31 cellular contexts compared by ENCODE assay signal in genomic region chr4:134665429-134665828, GRCh38.
DNase-seq lines count a peak whose midpoint lies in the region; ATAC-seq and TF ChIP-seq lines count a peak whose summit lies in the region.
"Had no signal": no experiment of that assay in that cellular context is flagged by ENCODE, and none has a peak within 500 bp of the region (broad histone marks: within the 10 kb centered on the region; RNA-seq: fewer than 3 reads in every experiment).

No MANE protein-coding gene starts in this region.

- H4K91ac ChIP-seq in neuronal stem cell (ENCODE audit: low read depth, low read length, poor library complexity), result no peak overlapping the region

- no peak overlapping the region for H3K23ac ChIP-seq in neuronal stem cell (ENCODE audit: low read depth, low read length, poor library complexity)

- peak overlapping the region; percentile 90 for H3K14ac ChIP-seq in neuronal stem cell (ENCODE audit: low read length)

- peaks cover 2% of the 10 kb centered on the region for H3K79me1 ChIP-seq in neuronal stem cell (ENCODE audit: low read depth, low read length)

- H3K4me3 ChIP-seq in neuronal stem cell (ENCODE audit: low read length in 2 of 2) (no peak overlapping the region), spleen (no peak overlapping the region), psoas muscle (no peak overlapping the region), Karpas-422 (ENCODE audit: low read length) (no peak overlapping the region)
- H3K4me3 ChIP-seq: A549; BLaER1; BLaER1 treated with 17β-estradiol and CSF1 and Interleukin-3, amounts not matched to agents 10 nM and 100 nM had no signal

- no peak overlapping the region for H2BK5ac ChIP-seq in neuronal stem cell (ENCODE audit: low read length)

- H4K8ac ChIP-seq in neuronal stem cell (ENCODE audit: low read depth, low read length), result no peak overlapping the region

- no peak overlapping the region for H3K4ac ChIP-seq in neuronal stem cell (ENCODE audit: low read length)

- no CpG with 5 or more reads among the region's 2 CpGs for WGBS in neuronal stem cell (ENCODE audit: extremely low coverage in 2 of 2, insufficient read length in 2 of 2, insufficient replicate concordance in 1 of 2), 2 donors
- WGBS in spleen, 5 donors, result 67 to 83% (median 76%) methylated on average over 2 of the region's 2 CpGs
- WGBS in psoas muscle, 3 donors, result 37 to 52% (median 44%) methylated on average over 2 of the region's 2 CpGs

- H3K4me2 ChIP-seq in neuronal stem cell (ENCODE audit: insufficient read depth, low read length, poor library complexity, severe bottlenecking), result no peak overlapping the region
- H3K4me2 ChIP-seq in Karpas-422 (ENCODE audit: low read depth, low read length, poor library complexity, severe bottlenecking), result no peak overlapping the region
- H3K4me2 ChIP-seq: A549; BLaER1; BLaER1 treated with 17β-estradiol and CSF1 and Interleukin-3, amounts not matched to agents 10 nM and 100 nM had no signal

- no peak overlapping the region for H3K27ac ChIP-seq in neuronal stem cell (replicated peaks; ENCODE audit: low read length)
- H3K27ac ChIP-seq in spleen, result no peak overlapping the region
- no peak overlapping the region for H3K27ac ChIP-seq in psoas muscle
- H3K27ac ChIP-seq in Karpas-422 (ENCODE audit: low read length), result no peak overlapping the region
- H3K27ac ChIP-seq: 22Rv1; A549; BLaER1; BLaER1 treated with 17β-estradiol and CSF1 and Interleukin-3, amounts not matched to agents 10 nM and 100 nM; C4-2B had no signal

- H3K9me3 ChIP-seq in neuronal stem cell (replicated peaks in 1 of 2; ENCODE audit: control insufficient read depth in 2 of 2, insufficient read depth in 1 of 2, low read depth in 1 of 2, low read length in 2 of 2) (peaks cover 4 to 6% of the 10 kb centered on the region in 2 donors), spleen (peaks cover 0 to 10% (median 0%) of the 10 kb centered on the region in 8 donors), psoas muscle (no peaks in the 10 kb centered on the region), Karpas-422 (ENCODE audit: low read length) (peaks cover 5% of the 10 kb centered on the region; the same call in 1 of the 2 replicates)
- H3K9me3 ChIP-seq: A549, BE2C, Caco-2 had no signal

- H2BK120ac ChIP-seq in neuronal stem cell (ENCODE audit: low read depth, low read length), result no peak overlapping the region

- peak overlapping the region; percentile 27 for H3K18ac ChIP-seq in neuronal stem cell (ENCODE audit: low read length)

- H4K20me1 ChIP-seq in Karpas-422 (ENCODE audit: insufficient read depth, low read depth, low read length), result no peaks in the 10 kb centered on the region
- H4K20me1 ChIP-seq: BLaER1; BLaER1 treated with 17β-estradiol and CSF1 and Interleukin-3, amounts not matched to agents 10 nM and 100 nM had no signal

- H2AFZ ChIP-seq in neuronal stem cell (ENCODE audit: low read length), result no peak overlapping the region
- no peak overlapping the region for H2AFZ ChIP-seq in Karpas-422 (ENCODE audit: low read length)

- H3K27me3 ChIP-seq in neuronal stem cell (ENCODE audit: control insufficient read depth in 3 of 3, insufficient read depth in 3 of 3, low read depth in 1 of 3, low read length in 3 of 3) (no peaks in the 10 kb centered on the region), spleen (replicated peaks in 1 of 7) (no peaks in the 10 kb centered on the region), psoas muscle (ENCODE audit: insufficient read depth in 3 of 3, low read length in 2 of 3) (no peaks in the 10 kb centered on the region), Karpas-422 (ENCODE audit: low read length) (no peaks in the 10 kb centered on the region)
- H3K27me3 ChIP-seq: BE2C; BLaER1; BLaER1 treated with 17β-estradiol and CSF1 and Interleukin-3, amounts not matched to agents 10 nM and 100 nM had no signal

- H2AK5ac ChIP-seq in neuronal stem cell (ENCODE audit: low read depth, low read length), result no peak overlapping the region

- ATAC-seq in esophagus mucosa (no peak), psoas muscle (no peak)
- ATAC-seq: A549; CD8-positive, alpha-beta T cell had no signal

- H3K9ac ChIP-seq in neuronal stem cell (ENCODE audit: low read depth, low read length, poor library complexity), result peak overlapping the region; percentile 21
- H3K9ac ChIP-seq in Karpas-422 (ENCODE audit: low read length), result no peak overlapping the region
- H3K9ac ChIP-seq: BLaER1; BLaER1 treated with 17β-estradiol and CSF1 and Interleukin-3, amounts not matched to agents 10 nM and 100 nM had no signal

- H3K4me1 ChIP-seq in neuronal stem cell (ENCODE audit: control insufficient read depth in 2 of 2, insufficient read depth in 1 of 2, low read depth in 1 of 2, low read length in 2 of 2) (no peaks in the 10 kb centered on the region), spleen (no peaks in the 10 kb centered on the region), psoas muscle (no peaks in the 10 kb centered on the region), Karpas-422 (ENCODE audit: low read length) (peaks cover 9% of the 10 kb centered on the region)
- H3K4me1 ChIP-seq: A549, BE2C, BLaER1, Caco-2 had no signal

- no peak for TF ChIP-seq POLR2A in spleen (IDR thresholded peaks at IDR 0.05)

- H3K36me3 ChIP-seq in neuronal stem cell (replicated peaks in 1 of 2; ENCODE audit: control insufficient read depth in 2 of 2, insufficient read depth in 2 of 2, low read length in 2 of 2), result no peaks in the 10 kb centered on the region
- H3K36me3 ChIP-seq in spleen, result no peaks in the 10 kb centered on the region
- no peaks in the 10 kb centered on the region for H3K36me3 ChIP-seq in psoas muscle (ENCODE audit: insufficient read depth in 1 of 2, low read depth in 1 of 2)
- no peaks in the 10 kb centered on the region for H3K36me3 ChIP-seq in Karpas-422 (ENCODE audit: insufficient read depth, low read length)
- H3K36me3 ChIP-seq: BE2C; BLaER1; BLaER1 treated with 17β-estradiol and CSF1 and Interleukin-3, amounts not matched to agents 10 nM and 100 nM had no signal

- H3K9me2 ChIP-seq in Karpas-422 (replicated peaks; ENCODE audit: insufficient read depth, low read length), result no peaks in the 10 kb centered on the region

- no peak overlapping the region for H2BK12ac ChIP-seq in neuronal stem cell (ENCODE audit: low read length)

- no peak for TF ChIP-seq CTCF in spleen (IDR thresholded peaks at IDR 0.05 in 8 of 11, conservative IDR thresholded peaks at IDR 0.05 in 3 of 11)
- no peak for TF ChIP-seq CTCF in psoas muscle (IDR thresholded peaks at IDR 0.05)

- intact Hi-C loops in posterior vena cava (cut with DNase I), result no loop called here
- intact Hi-C loops in spleen (cut with DNase I; ENCODE audit: low total_unique reads), result no loop called here
- intact Hi-C loops in psoas muscle (cut with DNase I), result no loop called here

- H3K79me2 ChIP-seq in Karpas-422 (ENCODE audit: low read length), result no peaks in the 10 kb centered on the region

- DNase-seq in neuronal stem cell (ENCODE audit: low spot score) (no peak), posterior vena cava (ENCODE audit: low spot score) (peak; percentile 37), spleen (peak; percentile 53), psoas muscle (no peak), Karpas-422 (no peak)
- DNase-seq: 8988T; ACHN; AML-193; BE2C; C1 segment of cervical spinal cord; Caco-2; Calu3; CD4-positive, alpha-beta memory T cell; CD4-positive, alpha-beta T cell; CD4-positive, CD25-positive, alpha-beta regulatory T cell; CD8-positive, alpha-beta memory T cell; CD8-positive, alpha-beta T cell; COR-L47; DMS 273 treated with DMSO at 0.1 percent for 48 hours; DMS153; DMS53; DMS79; DMS79 treated with DMSO at 0.1 percent for 48 hours; DND-41; EL had no signal

- no peak overlapping the region for H2BK15ac ChIP-seq in neuronal stem cell (ENCODE audit: low read length)

Comparison
In these comparisons a context has a peak if more than half of its experiments do, and no peak if none do; other contexts are left out.
1. DNase-seq: peak in posterior vena cava (single experiment) and spleen (single experiment); none in neuronal stem cell (single experiment), psoas muscle (0 of 2) and Karpas-422 (single experiment).